Comparison of ENCODE assay signal across 18 cellular contexts in genomic region chr4:183107891-183108459, GRCh38. TPM values are rescaled to one million over a fixed set of nuclear protein-coding genes. Genes with fewer than 3 reads are reported as not detected.
DNase-seq lines count a peak whose midpoint lies in the region; ATAC-seq, FAIRE-seq and TF ChIP-seq lines count a peak whose summit lies in the region.
"Had no signal": no experiment of that assay in that cellular context is flagged by ENCODE, and none has a peak within 500 bp of the region (broad histone marks: within the 10 kb centered on the region; RNA-seq: fewer than 3 reads in every experiment).

No MANE protein-coding gene starts in this region.

- dilution Hi-C loops in keratinocyte (cut with MboI; ENCODE audit: extremely low pct_ligation_motif_present, low sequenced_read_pairs) = no loop called here

- no peaks in the 10 kb centered on the region for H3K36me3 ChIP-seq in bronchial epithelial cell (ENCODE audit: control insufficient read depth, insufficient read depth, low read length)
- no peaks in the 10 kb centered on the region for H3K36me3 ChIP-seq in keratinocyte (ENCODE audit: control insufficient read depth in 2 of 2, extremely low read depth in 1 of 2, insufficient read depth in 2 of 2, low read length in 2 of 2)

- no peaks in the 10 kb centered on the region for H3K9me3 ChIP-seq in keratinocyte (ENCODE audit: control insufficient read depth, low read depth, low read length)

- H3K4me1 ChIP-seq in keratinocyte (ENCODE audit: control insufficient read depth, extremely low read depth, insufficient read depth, low read length) = peaks cover 13% of the 10 kb centered on the region

- peaks cover 2% of the 10 kb centered on the region for H3K9me1 ChIP-seq in keratinocyte (ENCODE audit: control insufficient read depth, extremely low read depth, insufficient read depth, low read length)

- TF ChIP-seq CTCF in bronchial epithelial cell (IDR thresholded peaks at IDR 0.05; ENCODE audit: insufficient read depth, low read length, severe bottlenecking) (no peak), keratinocyte (optimal IDR thresholded peaks at IDR 0.05 in 1 of 3, IDR thresholded peaks at IDR 0.05 in 1 of 3, conservative IDR thresholded peaks at IDR 0.05 in 1 of 3; ENCODE audit: extremely low read depth in 1 of 3, insufficient read depth in 2 of 3, low read length in 3 of 3) (peak in 1 of 3 experiments; percentile 17)

- H3K27me3 ChIP-seq in bronchial epithelial cell (ENCODE audit: control insufficient read depth, insufficient read depth, low read length) = no peaks in the 10 kb centered on the region
- no peaks in the 10 kb centered on the region for H3K27me3 ChIP-seq in keratinocyte (ENCODE audit: control insufficient read depth, extremely low read depth, insufficient read depth, low read length)

- H3K27ac ChIP-seq in keratinocyte (ENCODE audit: control insufficient read depth, insufficient read depth, low read length) = peak overlapping the region; percentile 50

- FAIRE-seq in bronchial epithelial cell (lab: Jason Lieb, UNC) (no peak), keratinocyte (lab: Jason Lieb, UNC) (no peak)

- DNase-seq in EL (peak; percentile 35), HT1080 (ENCODE audit: low read depth) (peak; percentile 9), bronchial epithelial cell (ENCODE audit: low read depth) (peak; percentile 80), keratinocyte (ENCODE audit: low read depth, low spot score) (no peak), AML-193 (lab: John Stamatoyannopoulos, UW) (no peak), SK-N-DZ (ENCODE audit: low spot score) (no peak)
- DNase-seq: ACHN; CD8-positive, alpha-beta T cell; DND-41; KBM-7; NCI-H1048; NCI-H1694; NCI-H2107; NCI-H345; NCI-H69; SHP77 treated with DMSO at 0.1 percent for 48 hours had no signal

- H3K4me3 ChIP-seq in bronchial epithelial cell (ENCODE audit: low read depth, low read length) (no peak overlapping the region), keratinocyte (ENCODE audit: control insufficient read depth in 2 of 3, extremely low read depth in 1 of 3, insufficient read depth in 2 of 3, low read depth in 1 of 3, low read length in 3 of 3) (no peak overlapping the region)

- no peak for ATAC-seq in GM21529 (IDR thresholded peaks at IDR 0.05; ENCODE audit: unreplicated experiment)
- no peak for ATAC-seq in GM18519 (IDR thresholded peaks at IDR 0.05; ENCODE audit: low FRiP score, unreplicated experiment)
- ATAC-seq: CD8-positive, alpha-beta T cell had no signal

- peaks cover under 1% of the 10 kb centered on the region for H4K20me1 ChIP-seq in keratinocyte (ENCODE audit: control insufficient read depth, extremely low read depth, insufficient read depth, low read length)

- no peak overlapping the region for H2AFZ ChIP-seq in keratinocyte (ENCODE audit: control insufficient read depth, low read length)

- peak overlapping the region; percentile 18 for H3K9ac ChIP-seq in keratinocyte (ENCODE audit: control insufficient read depth, extremely low read depth, insufficient read depth, low read length)

- peak overlapping the region; percentile 57 for H3K4me2 ChIP-seq in keratinocyte (ENCODE audit: control insufficient read depth, extremely low read depth, insufficient read depth, low read depth, low read length)

- H3K79me2 ChIP-seq in keratinocyte (ENCODE audit: control insufficient read depth, insufficient read depth, low read length) = peaks cover 90% of the 10 kb centered on the region

RNA-seq across cellular contexts. Expression of gene WWC2, which starts 8.9 kb away (rescaled TPM):
- total RNA-seq in HT1080 (2014; rRNA removed; shearing (Covaris generic)) = 16.1 and 25.2 TPM in 2 replicates
- 16.5 and 21.6 TPM in 2 replicates for polyA plus RNA-seq in HT1080 (2015; cell fraction: cytosol; rRNA removed)
- polyA plus RNA-seq in HT1080 (2015; cell fraction: nucleus; rRNA removed) = 30.5 and 30.8 TPM in 2 replicates
- total RNA-seq in bronchial epithelial cell = 13.2 and 13.4 TPM in 2 replicates
- 10.6 to 15.4 TPM (median 15.1 TPM) in 3 replicates for polyA plus RNA-seq in keratinocyte
- 23.7 TPM for polyA plus RNA-seq in keratinocyte (2011; ENCODE audit: low read depth)
- 8.4 and 13.0 TPM in 2 replicates for polyA plus RNA-seq in keratinocyte (2011; cell fraction: cytosol; rRNA removed)
- polyA plus RNA-seq in keratinocyte (2011; cell fraction: nucleus; rRNA removed) = 23.6 and 28.4 TPM in 2 replicates
- polyA plus RNA-seq in keratinocyte (2012; ENCODE audit: low replicate concordance) = 8.4 and 13.5 TPM in 2 replicates
- 10.2 to 21.5 TPM (median 16.2 TPM) in 3 replicates for polyA minus RNA-seq in keratinocyte
- polyA minus RNA-seq in keratinocyte (2011; cell fraction: cytosol; rRNA and poly(A)+ RNA removed) = 16.5 TPM
- polyA minus RNA-seq in keratinocyte (2011; cell fraction: nucleus; rRNA and poly(A)+ RNA removed) = 16.9 and 52.3 TPM in 2 replicates
- polyA plus RNA-seq in SK-N-DZ (2014; cell fraction: cytosol; rRNA removed) = 0.92 and 6.6 TPM in 2 replicates
- polyA plus RNA-seq in SK-N-DZ (2014; cell fraction: nucleus; rRNA removed) = 1.5 and 3.1 TPM in 2 replicates

Comparison
In these comparisons a context has a peak if more than half of its experiments do, and no peak if none do; other contexts are left out.
1. DNase-seq: peak in EL (single experiment), HT1080 (single experiment) and bronchial epithelial cell (single experiment); none in keratinocyte (single experiment), AML-193 (0 of 2) and SK-N-DZ (single experiment).